22 cellular contexts compared by ENCODE assay signal in genomic region chr3:101667331-101667730, GRCh38.
"Had no signal": no experiment of that assay in that cellular context is flagged by ENCODE, and none has a peak within 500 bp of the region (broad histone marks: within the 10 kb centered on the region; RNA-seq: fewer than 3 reads in every experiment).

No MANE protein-coding gene starts in this region.

- H3K9me3 ChIP-seq: gastrocnemius medialis, heart right ventricle, psoas muscle, right lobe of liver, tibial artery, upper lobe of left lung, uterus had no signal

- H3K27ac ChIP-seq: dorsolateral prefrontal cortex, gastrocnemius medialis, heart right ventricle, parathyroid adenoma, psoas muscle, right lobe of liver, tibial artery, upper lobe of left lung, uterus had no signal

- H3K4me1 Mint-ChIP-seq: nephron progenitor cell had no signal

- H3K4me3 ChIP-seq: dorsolateral prefrontal cortex, gastrocnemius medialis, heart right ventricle, psoas muscle, right lobe of liver, tibial artery, upper lobe of left lung, uterus had no signal

- H3K4me1 ChIP-seq: gastrocnemius medialis, parathyroid adenoma, psoas muscle, tibial artery, uterus had no signal

- ATAC-seq: esophagus mucosa; gastrocnemius medialis; heart right ventricle; naive thymus-derived CD4-positive, alpha-beta T cell; psoas muscle; right lobe of liver; stimulated activated memory B cell treated with anti-CD40 and anti-IgM and Interleukin-4, amounts not matched to agents 10 μg/mL and 1 μg/mL and 100 μg/mL, for 72 hours had no signal

- DNase-seq: dorsolateral prefrontal cortex; effector memory CD4-positive, alpha-beta T cell; gastrocnemius medialis; heart right ventricle; hypothalamus; kidney glomerular epithelial cell; mammary epithelial cell; naive thymus-derived CD4-positive, alpha-beta T cell; nephron progenitor cell; psoas muscle; retina; right lobe of liver; stimulated activated CD4-positive, alpha-beta T cell treated with anti-CD3 and anti-CD28 coated beads, Interleukin-15, amount 100 ng/mL, for 24 hours; stimulated activated CD4-positive, alpha-beta T cell treated with anti-CD3 and anti-CD28 coated beads, Interleukin-1b, Interleukin-23, amount 100 ng/mL, for 48 hours; stimulated activated CD4-positive, alpha-beta T cell treated with anti-CD3 and anti-CD28 coated beads, Interleukin-4, amount 100 ng/mL, for 24 hours; tibial artery; upper lobe of left lung; uterus had no signal

- H3K27me3 Mint-ChIP-seq: naive thymus-derived CD4-positive, alpha-beta T cell; stimulated activated memory B cell treated with anti-CD40 and anti-IgM and Interleukin-4, amounts not matched to agents 10 μg/mL and 1 μg/mL and 100 μg/mL, for 72 hours; stimulated activated naive CD8-positive, alpha-beta T cell treated with anti-CD3 and anti-CD28 coated beads, Interleukin-15, Interleukin-2, amounts not matched to agents 100 ng/mL and 50 ng/mL, for 24 hours had no signal

- H3K27me3 ChIP-seq: dorsolateral prefrontal cortex, gastrocnemius medialis, heart right ventricle, right lobe of liver, tibial artery, upper lobe of left lung, uterus had no signal

- H3K36me3 ChIP-seq: uterus had no signal

- H3K9me3 Mint-ChIP-seq: naive thymus-derived CD4-positive, alpha-beta T cell; nephron progenitor cell; stimulated activated memory B cell treated with anti-CD40 and anti-IgM and Interleukin-4, amounts not matched to agents 10 μg/mL and 1 μg/mL and 100 μg/mL, for 72 hours; stimulated activated naive CD8-positive, alpha-beta T cell treated with anti-CD3 and anti-CD28 coated beads, Interleukin-15, Interleukin-2, amounts not matched to agents 100 ng/mL and 50 ng/mL, for 24 hours had no signal

- H3K27ac Mint-ChIP-seq: nephron progenitor cell; stimulated activated memory B cell treated with anti-CD40 and anti-IgM and Interleukin-4, amounts not matched to agents 10 μg/mL and 1 μg/mL and 100 μg/mL, for 72 hours; stimulated activated naive CD8-positive, alpha-beta T cell treated with anti-CD3 and anti-CD28 coated beads, Interleukin-15, Interleukin-2, amounts not matched to agents 100 ng/mL and 50 ng/mL, for 24 hours had no signal

- H2AFZ ChIP-seq: parathyroid adenoma had no signal

- H3K4me3 Mint-ChIP-seq: naive thymus-derived CD4-positive, alpha-beta T cell; nephron progenitor cell; stimulated activated memory B cell treated with anti-CD40 and anti-IgM and Interleukin-4, amounts not matched to agents 10 μg/mL and 1 μg/mL and 100 μg/mL, for 72 hours; stimulated activated naive CD8-positive, alpha-beta T cell treated with anti-CD3 and anti-CD28 coated beads, Interleukin-15, Interleukin-2, amounts not matched to agents 100 ng/mL and 50 ng/mL, for 24 hours had no signal
